In genomic region chrX:134294548-134294947, GRCh38 we compare ENCODE assay signal across 13 cellular contexts. TPM values are rescaled to one million over a fixed set of nuclear protein-coding genes. Genes with fewer than 3 reads are reported as not detected.
A peak's percentile ranks its signal among the peaks of the same experiment; 100 is the strongest.
DNase-seq lines count a peak whose midpoint lies in the region; ATAC-seq and TF ChIP-seq lines count a peak whose summit lies in the region.
"Had no signal": no experiment of that assay in that cellular context is flagged by ENCODE, and none has a peak within 500 bp of the region (broad histone marks: within the 10 kb centered on the region; RNA-seq: fewer than 3 reads in every experiment).

No MANE protein-coding gene starts in this region.

- H3K36me3 ChIP-seq in DOHH2 (ENCODE audit: control insufficient read depth, low read length), result no peaks in the 10 kb centered on the region
- no peaks in the 10 kb centered on the region for H3K36me3 ChIP-seq in mammary epithelial cell (ENCODE audit: insufficient read depth, low read length)
- H3K36me3 ChIP-seq: vagina had no signal

- H3F3A ChIP-seq in DOHH2 (ENCODE audit: control insufficient read depth, insufficient read depth), result no peaks in the 10 kb centered on the region

- no peaks in the 10 kb centered on the region for H3K9me2 ChIP-seq in DOHH2 (replicated peaks; ENCODE audit: control insufficient read depth, low read length)

- TF ChIP-seq CTCF in DOHH2 (IDR thresholded peaks at IDR 0.05; ENCODE audit: low read depth, low read length, poor library complexity, severe bottlenecking) (peak; percentile 50), mammary epithelial cell (conservative IDR thresholded peaks at IDR 0.05 in 1 of 2, IDR thresholded peaks at IDR 0.05 in 1 of 2; ENCODE audit: extremely low read depth in 1 of 2, insufficient read depth in 1 of 2, low read depth in 1 of 2, low read length in 2 of 2) (peak; percentile 38 to 48)
- TF ChIP-seq CTCF in activated CD8-positive, alpha-beta T cell treated with anti-CD3 and anti-CD28 coated beads for 36 hours (IDR thresholded peaks at IDR 0.05), result no peak

- H2AFZ ChIP-seq in mammary epithelial cell (ENCODE audit: low read depth, low read length), result no peak overlapping the region

- H3K27me3 Mint-ChIP-seq in activated CD8-positive, alpha-beta T cell treated with anti-CD3 and anti-CD28 coated beads for 36 hours, result no peaks in the 10 kb centered on the region

- H4K20me1 ChIP-seq in DOHH2 (ENCODE audit: control insufficient read depth, insufficient read depth, low read depth, low read length) (no peaks in the 10 kb centered on the region), mammary epithelial cell (ENCODE audit: insufficient read depth, low read length) (no peaks in the 10 kb centered on the region)

- DNase-seq in Kasumi-1 (lab: John Stamatoyannopoulos, UW), result peak; percentile 1 to 11
- DNase-seq in mammary epithelial cell, result no peak
- DNase-seq in myocyte (ENCODE audit: low read depth), result peak; percentile 2
- DNase-seq in RPMI8226, result no peak
- DNase-seq in OCI-M2 (lab: John Stamatoyannopoulos, UW; ENCODE audit: unreplicated experiment), result no peak
- no peak for DNase-seq in ecto neural progenitor cell (ENCODE audit: low spot score)
- no peak for DNase-seq in activated CD8-positive, alpha-beta T cell treated with anti-CD3 and anti-CD28 coated beads for 36 hours
- DNase-seq: GDM1, NCI-H1092, occipital lobe had no signal

- H3K4me3 Mint-ChIP-seq in activated CD8-positive, alpha-beta T cell treated with anti-CD3 and anti-CD28 coated beads for 36 hours, result no peak overlapping the region

- H3K4me1 ChIP-seq in DOHH2 (ENCODE audit: control insufficient read depth, low read length) (no peaks in the 10 kb centered on the region), mammary epithelial cell (ENCODE audit: insufficient read depth, low read length) (no peaks in the 10 kb centered on the region)
- H3K4me1 ChIP-seq: vagina had no signal

- intact Hi-C loops in mammary epithelial cell (cut with micrococcal nuclease), result no loop called here
- intact Hi-C loops in activated CD8-positive, alpha-beta T cell treated with anti-CD3 and anti-CD28 coated beads for 36 hours (cut with micrococcal nuclease), result no loop called here

- H3K79me2 ChIP-seq in DOHH2 (ENCODE audit: control insufficient read depth, low read length) (no peaks in the 10 kb centered on the region), mammary epithelial cell (ENCODE audit: insufficient read depth, low read length) (no peaks in the 10 kb centered on the region)

- BruUV-seq in mammary epithelial cell (replicated peaks; lab: Mats Ljungman, UMichigan), result no TSS peak

- no peaks in the 10 kb centered on the region for H3K27me3 ChIP-seq in DOHH2 (ENCODE audit: control insufficient read depth, low read length)
- H3K27me3 ChIP-seq in mammary epithelial cell (ENCODE audit: insufficient read depth, low read length), result peaks cover 2% of the 10 kb centered on the region
- H3K27me3 ChIP-seq: vagina had no signal

- H3K9me3 ChIP-seq in DOHH2 (ENCODE audit: control insufficient read depth, insufficient read depth, low read length), result no peaks in the 10 kb centered on the region
- no peaks in the 10 kb centered on the region for H3K9me3 ChIP-seq in mammary epithelial cell (replicated peaks; ENCODE audit: insufficient read depth, low read length)
- H3K9me3 ChIP-seq: vagina had no signal

- in situ Hi-C loops in mammary epithelial cell (cut with MboI; ENCODE audit: low sequenced_read_pairs in 2 of 2), result no loop called here

- POLR2A ChIA-PET in activated CD8-positive, alpha-beta T cell treated with anti-CD3 and anti-CD28 coated beads for 36 hours (lab: Charles Lee), result no interaction called here

- dilution Hi-C loops in mammary epithelial cell (cut with HindIII; ENCODE audit: low sequenced_read_pairs), result no loop called here

- H3K9me3 Mint-ChIP-seq in activated CD8-positive, alpha-beta T cell treated with anti-CD3 and anti-CD28 coated beads for 36 hours, result peaks cover 2% of the 10 kb centered on the region

- CTCF ChIA-PET in mammary epithelial cell (lab: Charles Lee; ENCODE audit: low non-redundant PET), result interaction anchor here (0.7 kb wide), 3 partner anchors 29 to 150 kb away, joined by 3 to 4 read pairs (median 4); no protein-coding TSS in a partner anchor
- CTCF ChIA-PET in activated CD8-positive, alpha-beta T cell treated with anti-CD3 and anti-CD28 coated beads for 36 hours (lab: Charles Lee), result interaction anchor here (0.8 to 1.0 kb wide), 2 partner anchors 22 to 103 kb away, joined by 3 read pairs; no protein-coding TSS in a partner anchor

- H3K36me3 Mint-ChIP-seq in activated CD8-positive, alpha-beta T cell treated with anti-CD3 and anti-CD28 coated beads for 36 hours (ENCODE audit: low read depth), result no peaks in the 10 kb centered on the region

- no peak overlapping the region for H3K9ac ChIP-seq in mammary epithelial cell (ENCODE audit: insufficient read depth, low read length)

- ATAC-seq in activated CD8-positive, alpha-beta T cell treated with anti-CD3 and anti-CD28 coated beads for 36 hours, result no peak

- H3K27ac ChIP-seq in DOHH2 (ENCODE audit: low read depth, low read length) (no peak overlapping the region), mammary epithelial cell (ENCODE audit: insufficient read depth, low read depth, low read length) (no peak overlapping the region)
- H3K27ac ChIP-seq: SK-N-MC, vagina had no signal

- H3K27ac Mint-ChIP-seq in activated CD8-positive, alpha-beta T cell treated with anti-CD3 and anti-CD28 coated beads for 36 hours, result no peak overlapping the region

- H3K4me1 Mint-ChIP-seq in activated CD8-positive, alpha-beta T cell treated with anti-CD3 and anti-CD28 coated beads for 36 hours (ENCODE audit: low read depth), result no peaks in the 10 kb centered on the region

- H3K4me3 ChIP-seq in DOHH2 (ENCODE audit: low read length), result no peak overlapping the region
- H3K4me3 ChIP-seq in mammary epithelial cell (replicated peaks in 1 of 3; ENCODE audit: insufficient read depth in 1 of 3, low read depth in 2 of 3, low read length in 3 of 3), result no peak overlapping the region
- H3K4me3 ChIP-seq: SK-N-MC, vagina had no signal

- H3K4me2 ChIP-seq in DOHH2 (ENCODE audit: low read length) (no peak overlapping the region), mammary epithelial cell (ENCODE audit: insufficient read depth, low read depth, low read length) (no peak overlapping the region)

RNA-seq across cellular contexts. Expression of gene CCDC160, which starts 57.6 kb away (rescaled TPM):
- total RNA-seq in mammary epithelial cell, result under 1 TPM in 1 of 2 donors, not detected in 1; under 0.01 TPM
- not detected for polyA plus RNA-seq in mammary epithelial cell
- not detected for polyA minus RNA-seq in mammary epithelial cell
- 0.75 and 1.4 TPM in 2 replicates for total RNA-seq in myocyte
- polyA plus RNA-seq in myocyte (2012), result 0.05 TPM
- total RNA-seq in activated CD8-positive, alpha-beta T cell treated with anti-CD3 and anti-CD28 coated beads for 36 hours, result not detected
- total RNA-seq: vagina had no signal

Comparison
In these comparisons a context has a peak if more than half of its experiments do, and no peak if none do; other contexts are left out.
1. DNase-seq: peak in Kasumi-1 (2 of 2) and myocyte (single experiment); none in mammary epithelial cell (single experiment), RPMI8226 (single experiment), OCI-M2 (single experiment), ecto neural progenitor cell (single experiment) and activated CD8-positive, alpha-beta T cell treated with anti-CD3 and anti-CD28 coated beads for 36 hours (single experiment).